8 cellular contexts compared by ENCODE assay signal in the genomic region with DNA sequence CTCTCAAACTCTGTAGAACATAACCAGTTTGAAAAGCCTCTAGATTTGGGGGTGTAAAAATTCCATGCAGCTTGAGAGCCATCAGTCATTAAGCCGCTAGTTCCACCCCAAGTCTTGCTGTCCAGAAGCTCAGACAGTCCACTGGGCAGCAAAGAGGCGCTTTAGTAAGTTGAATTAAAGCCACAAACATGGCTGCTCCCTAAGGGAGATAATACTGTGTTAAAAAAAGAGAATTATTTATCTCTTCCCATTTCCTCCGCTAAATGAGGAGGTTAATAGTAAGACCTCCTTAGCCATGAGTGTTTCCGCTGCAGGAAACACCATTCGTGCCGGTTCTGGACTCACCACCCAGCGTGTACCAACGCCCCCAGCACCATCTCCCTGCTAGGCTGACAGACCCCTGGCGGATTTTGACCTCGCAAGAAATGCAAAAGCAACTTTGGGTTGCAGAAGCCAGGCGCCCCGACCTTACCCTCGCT. TPM values are rescaled to one million over a fixed set of nuclear protein-coding genes. Genes with fewer than 3 reads are reported as not detected.
A peak's percentile ranks its signal among the peaks of the same experiment; 100 is the strongest.
DNase-seq lines count a peak whose midpoint lies in the region; FAIRE-seq and TF ChIP-seq lines count a peak whose summit lies in the region.

No MANE protein-coding gene starts in this region.

- 0 to 1% (median 1%) methylated on average over 13 of the region's 13 CpGs for whole genome bisulfite sequencing in small intestine, 3 donors

- H3K36me3 Mint-ChIP-seq in activated CD4-positive, alpha-beta T cell treated with anti-CD3 and anti-CD28 coated beads, Interleukin-2, amount 10 ng/mL, durations not matched to agents 24 days and 14 days (ENCODE audit: low read depth) = peaks cover 12% of the 10 kb centered on the region

- H3K4me3 ChIP-seq in LNCaP clone FGC (ENCODE audit: low read depth, low read length) = peak overlapping the region; percentile 89
- peak overlapping the region; percentile 97 to 99 for H3K4me3 ChIP-seq in ascending aorta
- peak overlapping the region; percentile 79 for H3K4me3 ChIP-seq in iPS-18c (ENCODE audit: insufficient read depth, low read depth, low read length)
- peak overlapping the region; percentile 85 to 91 for H3K4me3 ChIP-seq in small intestine (ENCODE audit: low read depth in 1 of 2, low read length in 2 of 2)

- H3K27ac ChIP-seq in ascending aorta = peak overlapping the region; percentile 88 to 92
- peak overlapping the region; percentile 79 to 91 for H3K27ac ChIP-seq in small intestine (ENCODE audit: low read depth in 1 of 2, low read length in 1 of 2)

- TF ChIP-seq POLR2A in H54 (IDR thresholded peaks at IDR 0.05; ENCODE audit: low read depth, low read length) = no peak

- TF ChIP-seq CTCF in LNCaP clone FGC (IDR thresholded peaks at IDR 0.05; ENCODE audit: control insufficient read depth, extremely low read depth, insufficient read depth) = no peak
- no peak for TF ChIP-seq CTCF in ascending aorta (IDR thresholded peaks at IDR 0.05)

- H3K9me3 Mint-ChIP-seq in activated CD4-positive, alpha-beta T cell treated with anti-CD3 and anti-CD28 coated beads, Interleukin-2, amount 10 ng/mL, durations not matched to agents 24 days and 14 days = no peaks in the 10 kb centered on the region

- intact Hi-C loops in activated CD4-positive, alpha-beta T cell treated with anti-CD3 and anti-CD28 coated beads, Interleukin-2, amount 10 ng/mL, durations not matched to agents 24 days and 14 days (cut with micrococcal nuclease) = loop anchor here (1.0 to 5.0 kb wide), 12 partner anchors 9 to 809 kb away; a partner anchor contains a TSS
- intact Hi-C loops in ascending aorta (cut with DNase I) = loop anchor here (1.0 to 2.0 kb wide), 3 partner anchors 75 to 291 kb away; a partner anchor contains a TSS

- no peak for DNase-seq in activated CD4-positive, alpha-beta T cell treated with anti-CD3 and anti-CD28 coated beads, Interleukin-2, amount 10 ng/mL, durations not matched to agents 24 days and 14 days
- no peak for DNase-seq in activated CD4-positive, alpha-beta T cell treated with anti-CD3 and anti-CD28 coated beads, Interleukin-2, amount 50 U/mL, for 1 hour
- DNase-seq in H54 (ENCODE audit: insufficient read length, low spot score) = peak; percentile 35
- no peak for DNase-seq in LNCaP clone FGC (ENCODE audit: low read depth)
- no peak for DNase-seq in ascending aorta (ENCODE audit: low spot score in 2 of 2)
- peak; percentile 39 for DNase-seq in small intestine
- DNase-seq in mucosa of gallbladder (ENCODE audit: low spot score) = no peak

- H3K4me1 ChIP-seq in ascending aorta (peaks cover 3 to 34% of the 10 kb centered on the region in 2 donors), small intestine (ENCODE audit: control insufficient read depth in 2 of 2, insufficient read depth in 1 of 2, low read depth in 1 of 2, low read length in 1 of 2) (peaks cover 0 to 5% of the 10 kb centered on the region in 2 donors)

- H3K4me1 Mint-ChIP-seq in activated CD4-positive, alpha-beta T cell treated with anti-CD3 and anti-CD28 coated beads, Interleukin-2, amount 10 ng/mL, durations not matched to agents 24 days and 14 days = peaks cover 47% of the 10 kb centered on the region

- H3K27me3 ChIP-seq in ascending aorta (no peaks in the 10 kb centered on the region), small intestine (ENCODE audit: control insufficient read depth in 2 of 2, insufficient read depth in 2 of 2, low read length in 2 of 2) (no peaks in the 10 kb centered on the region)

- no peaks in the 10 kb centered on the region for H3K9me3 ChIP-seq in ascending aorta
- H3K9me3 ChIP-seq in iPS-18c (ENCODE audit: control insufficient read depth, insufficient read depth, low read length) = no peaks in the 10 kb centered on the region
- H3K9me3 ChIP-seq in small intestine (ENCODE audit: control insufficient read depth, low read depth) = no peaks in the 10 kb centered on the region

- H3K4me3 Mint-ChIP-seq in activated CD4-positive, alpha-beta T cell treated with anti-CD3 and anti-CD28 coated beads, Interleukin-2, amount 10 ng/mL, durations not matched to agents 24 days and 14 days = peak overlapping the region; percentile 94

- H3K36me3 ChIP-seq in ascending aorta = no peaks in the 10 kb centered on the region
- H3K36me3 ChIP-seq in small intestine (ENCODE audit: control insufficient read depth in 2 of 2, insufficient read depth in 2 of 2, low read length in 2 of 2) = no peaks in the 10 kb centered on the region

- FAIRE-seq in H54 (lab: Jason Lieb, UNC) = no peak
- FAIRE-seq in small intestine (lab: Jason Lieb, UNC) = no peak

- H3K27me3 Mint-ChIP-seq in activated CD4-positive, alpha-beta T cell treated with anti-CD3 and anti-CD28 coated beads, Interleukin-2, amount 10 ng/mL, durations not matched to agents 24 days and 14 days = no peaks in the 10 kb centered on the region

- peak overlapping the region; percentile 95 for H3K27ac Mint-ChIP-seq in activated CD4-positive, alpha-beta T cell treated with anti-CD3 and anti-CD28 coated beads, Interleukin-2, amount 10 ng/mL, durations not matched to agents 24 days and 14 days

RNA-seq across cellular contexts. Expression of a gene that starts 0.5 kb away (rescaled TPM):
- total RNA-seq in activated CD4-positive, alpha-beta T cell treated with anti-CD3 and anti-CD28 coated beads, Interleukin-2, amount 10 ng/mL, durations not matched to agents 24 days and 14 days = 44.0 and 51.6 TPM in 2 replicates
- total RNA-seq in ascending aorta = 213 TPM
- polyA plus RNA-seq in small intestine = 10 to 100 TPM in 2 of 3 donors, 1 to 10 TPM in 1; 9.2 to 40.9 (median 20.5) TPM
- 82.8 TPM for total RNA-seq in mucosa of gallbladder

RNA-seq across cellular contexts. Expression of a gene that starts 8.7 kb away (rescaled TPM):
- 29.5 and 31.9 TPM in 2 replicates for total RNA-seq in activated CD4-positive, alpha-beta T cell treated with anti-CD3 and anti-CD28 coated beads, Interleukin-2, amount 10 ng/mL, durations not matched to agents 24 days and 14 days
- total RNA-seq in ascending aorta = 9.8 TPM
- polyA plus RNA-seq in small intestine = 10 to 100 TPM; 20.5 to 25.5 (median 20.9) TPM
- total RNA-seq in mucosa of gallbladder = 59.0 TPM

Comparison
In these comparisons a context has a peak if more than half of its experiments do, and no peak if none do; other contexts are left out.
1. DNase-seq: peak in H54 (single experiment) and small intestine (single experiment); none in activated CD4-positive, alpha-beta T cell treated with anti-CD3 and anti-CD28 coated beads, Interleukin-2, amount 10 ng/mL, durations not matched to agents 24 days and 14 days (single experiment), activated CD4-positive, alpha-beta T cell treated with anti-CD3 and anti-CD28 coated beads, Interleukin-2, amount 50 U/mL, for 1 hour (single experiment), LNCaP clone FGC (single experiment), ascending aorta (0 of 2) and mucosa of gallbladder (single experiment).
2. Peak in every context shown above with its lines, with median percentiles within 50 percentile points of each other: H3K4me3 ChIP-seq.